Comparison of ENCODE assay signal across 8 cellular contexts in the genomic region with DNA sequence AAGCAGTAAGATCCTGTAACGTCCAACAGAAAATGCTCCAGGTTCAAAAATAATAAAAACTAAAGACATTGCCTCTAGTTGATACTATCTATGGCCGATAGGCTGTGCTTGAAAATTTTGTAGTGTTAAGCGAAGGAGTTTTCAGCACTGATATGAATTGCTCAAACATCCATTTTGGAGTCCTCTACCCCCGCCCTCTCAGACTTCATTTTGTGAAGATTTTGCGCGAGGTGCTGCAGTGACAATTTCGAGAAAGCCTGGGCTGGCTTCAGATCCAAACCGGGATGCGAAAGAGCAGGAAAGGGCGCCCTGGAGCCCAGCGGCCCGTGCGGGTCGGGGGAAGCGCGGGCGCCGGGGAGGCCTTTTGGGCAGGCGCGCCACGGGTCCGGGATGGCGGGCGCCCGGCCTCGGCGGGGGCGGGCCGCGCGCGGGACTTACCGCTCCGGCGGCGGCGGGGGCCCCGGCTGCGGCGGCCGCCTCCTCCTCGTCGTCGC. TPM values are rescaled to one million over a fixed set of nuclear protein-coding genes. Genes with fewer than 3 reads are reported as not detected.
DNase-seq lines count a peak whose midpoint lies in the region; ATAC-seq, FAIRE-seq and TF ChIP-seq lines count a peak whose summit lies in the region.

No MANE protein-coding gene starts in this region.

- H3K9me2 ChIP-seq in hepatocyte (replicated peaks; ENCODE audit: insufficient read depth), result no peaks in the 10 kb centered on the region

- DNase-seq in DMS79 treated with DMSO at 0.1 percent for 48 hours (lab: John Stamatoyannopoulos, UW), result peak; percentile 66
- no peak for DNase-seq in NT2/D1 (ENCODE audit: low read depth, low spot score)
- no peak for DNase-seq in activated naive CD8-positive, alpha-beta T cell treated with anti-CD3 and anti-CD28 coated beads, Interleukin-2, amount 50 U/mL, for 24 hours
- DNase-seq in hepatocyte (ENCODE audit: low spot score), result peak; percentile 73
- peak; percentile 18 to 48 for DNase-seq in gastrocnemius medialis
- no peak for DNase-seq in HTR-8/SVneo (ENCODE audit: insufficient read length, low spot score)

- peaks cover 50% of the 10 kb centered on the region for H3K4me1 Mint-ChIP-seq in activated naive CD8-positive, alpha-beta T cell treated with anti-CD3 and anti-CD28 coated beads, Interleukin-2, amount 50 U/mL, for 24 hours

- no peaks in the 10 kb centered on the region for H3K27me3 ChIP-seq in NT2/D1 (ENCODE audit: insufficient read depth, insufficient read length)
- H3K27me3 ChIP-seq in hepatocyte, result no peaks in the 10 kb centered on the region
- no peaks in the 10 kb centered on the region for H3K27me3 ChIP-seq in gastrocnemius medialis

- intact Hi-C loops in gastrocnemius medialis (cut with DNase I; ENCODE audit: low total_unique reads), result loop anchor here (5.0 kb wide), 1 partner anchor 524 kb away; the partner anchor contains the start of gene GPR155

- H3K9me3 ChIP-seq in NT2/D1 (ENCODE audit: insufficient read depth, low read length), result no peaks in the 10 kb centered on the region
- H3K9me3 ChIP-seq in hepatocyte (ENCODE audit: low read depth), result no peaks in the 10 kb centered on the region
- H3K9me3 ChIP-seq in gastrocnemius medialis, result no peaks in the 10 kb centered on the region

- no peak for FAIRE-seq in HTR-8/SVneo (lab: Jason Lieb, UNC)

- in situ Hi-C loops in gastrocnemius medialis (cut with MboI; ENCODE audit: low sequenced_read_pairs in 4 of 4), result loop anchor here in 2 of 4 donors (5.0 to 10.0 kb wide), 2 partner anchors 71 to 74 kb away; no protein-coding TSS in a partner anchor

- no peak overlapping the region for H2AFZ ChIP-seq in hepatocyte

- peaks cover 39% of the 10 kb centered on the region for H3K36me3 Mint-ChIP-seq in activated naive CD8-positive, alpha-beta T cell treated with anti-CD3 and anti-CD28 coated beads, Interleukin-2, amount 50 U/mL, for 24 hours (ENCODE audit: low read depth)

- H3K27ac ChIP-seq in hepatocyte, result peak overlapping the region; percentile 99
- H3K27ac ChIP-seq in gastrocnemius medialis, result peak overlapping the region; percentile 98 to 100 (median 98)

- H3K4me2 ChIP-seq in hepatocyte, result peak overlapping the region; percentile 80

- H3K9me3 Mint-ChIP-seq in activated naive CD8-positive, alpha-beta T cell treated with anti-CD3 and anti-CD28 coated beads, Interleukin-2, amount 50 U/mL, for 24 hours, result no peaks in the 10 kb centered on the region

- TF ChIP-seq CTCF in hepatocyte (IDR thresholded peaks at IDR 0.05; ENCODE audit: poor library complexity) (peak; percentile 26), gastrocnemius medialis (IDR thresholded peaks at IDR 0.05 in 4 of 5, conservative IDR thresholded peaks at IDR 0.05 in 1 of 5) (peak; percentile 16 to 50 (median 40))

- under 1% methylated on average over 23 of the region's 44 CpGs for WGBS in hepatocyte (ENCODE audit: low lambda C conversion rate, missing lambda C conversion rate)

- ATAC-seq in GM19395 (IDR thresholded peaks at IDR 0.05; ENCODE audit: unreplicated experiment) (peak; percentile 31), HG03442 (IDR thresholded peaks at IDR 0.05; ENCODE audit: unreplicated experiment) (peak; percentile 7), gastrocnemius medialis (peak; percentile 18 to 25)
- ATAC-seq in activated naive CD8-positive, alpha-beta T cell treated with anti-CD3 and anti-CD28 coated beads, Interleukin-2, amount 50 U/mL, for 24 hours, result peak; percentile 12

- TF ChIP-seq POLR2A in gastrocnemius medialis (IDR thresholded peaks at IDR 0.05), result no peak

- peak overlapping the region; percentile 90 for H3K4me3 Mint-ChIP-seq in activated naive CD8-positive, alpha-beta T cell treated with anti-CD3 and anti-CD28 coated beads, Interleukin-2, amount 50 U/mL, for 24 hours

- H3K9ac ChIP-seq in NT2/D1 (ENCODE audit: insufficient read length, low read depth), result peak overlapping the region; percentile 88

- no peaks in the 10 kb centered on the region for H3K4me1 ChIP-seq in NT2/D1 (ENCODE audit: insufficient read depth, insufficient read length)
- H3K4me1 ChIP-seq in hepatocyte (ENCODE audit: insufficient read depth), result peaks cover 17% of the 10 kb centered on the region
- peaks cover 46 to 50% of the 10 kb centered on the region in 2 donors for H3K4me1 ChIP-seq in gastrocnemius medialis

- H3K79me2 ChIP-seq in hepatocyte, result peaks cover 57% of the 10 kb centered on the region

- H3K36me3 ChIP-seq in NT2/D1 (ENCODE audit: insufficient read depth, insufficient read length, low read length) (peaks cover 9% of the 10 kb centered on the region), hepatocyte (replicated peaks; ENCODE audit: insufficient read depth, low read depth) (no peaks in the 10 kb centered on the region), gastrocnemius medialis (peaks cover 0 to 6% of the 10 kb centered on the region in 2 donors)

- H4K20me1 ChIP-seq in hepatocyte (ENCODE audit: insufficient read depth, poor library complexity, severe bottlenecking), result peaks cover 11% of the 10 kb centered on the region

- H3K27me3 Mint-ChIP-seq in activated naive CD8-positive, alpha-beta T cell treated with anti-CD3 and anti-CD28 coated beads, Interleukin-2, amount 50 U/mL, for 24 hours, result no peaks in the 10 kb centered on the region

- H3K4me3 ChIP-seq in NT2/D1 (ENCODE audit: insufficient read length, low read depth) (peak overlapping the region; percentile 66), hepatocyte (peak overlapping the region; percentile 58), gastrocnemius medialis (peak overlapping the region; percentile 92 to 98 (median 94))

- H3K27ac Mint-ChIP-seq in activated naive CD8-positive, alpha-beta T cell treated with anti-CD3 and anti-CD28 coated beads, Interleukin-2, amount 50 U/mL, for 24 hours, result peak overlapping the region; percentile 98

RNA-seq across cellular contexts. Expression of gene SP3, which starts 1.8 kb away (rescaled TPM):
- 110 and 133 TPM in 2 replicates for total RNA-seq in hepatocyte
- polyA plus RNA-seq in hepatocyte, result 37.2 and 38.6 TPM in 2 replicates
- total RNA-seq in gastrocnemius medialis, result 10 to 100 TPM; 47.9 to 68.9 (median 58.7) TPM

Comparison
In these comparisons a context has a peak if more than half of its experiments do, and no peak if none do; other contexts are left out.
1. DNase-seq: peak in DMS79 treated with DMSO at 0.1 percent for 48 hours (single experiment), hepatocyte (single experiment) and gastrocnemius medialis (2 of 2); none in NT2/D1 (single experiment), activated naive CD8-positive, alpha-beta T cell treated with anti-CD3 and anti-CD28 coated beads, Interleukin-2, amount 50 U/mL, for 24 hours (single experiment) and HTR-8/SVneo (single experiment).
2. Peak in every context shown above with its lines, with median percentiles within 50 percentile points of each other: ATAC-seq and H3K4me3 ChIP-seq.